In genomic region chr22:28141614-28142013, GRCh38 we compare ENCODE assay signal across 16 cellular contexts.
A peak's percentile ranks its signal among the peaks of the same experiment; 100 is the strongest.
DNase-seq lines count a peak whose midpoint lies in the region; ATAC-seq, FAIRE-seq and TF ChIP-seq lines count a peak whose summit lies in the region.
"Had no signal": no experiment of that assay in that cellular context is flagged by ENCODE, and none has a peak within 500 bp of the region (broad histone marks: within the 10 kb centered on the region; RNA-seq: fewer than 3 reads in every experiment).

No MANE protein-coding gene starts in this region.

- no peak for ATAC-seq in GM18868 (IDR thresholded peaks at IDR 0.05; ENCODE audit: unreplicated experiment)

- H3K4me3 ChIP-seq in AG04450 (ENCODE audit: low read depth, low read length), result no peak overlapping the region; the same call in 1 of the 2 replicates
- H3K4me3 ChIP-seq: testis had no signal

- peaks cover 5% of the 10 kb centered on the region; the same call in 1 of the 2 replicates for H3K9me3 ChIP-seq in AG04450 (ENCODE audit: control insufficient read depth, insufficient read depth, low read length)
- H3K9me3 ChIP-seq: testis had no signal

- no peak for TF ChIP-seq CTCF in AG04450 (IDR thresholded peaks at IDR 0.05; ENCODE audit: low read depth, low read length)

- no peak for FAIRE-seq in frontal cortex (lab: Jason Lieb, UNC)

- DNase-seq in AG04450 (ENCODE audit: low read depth, low spot score), result peak; percentile 45
- DNase-seq in M059J (ENCODE audit: low read depth), result peak; percentile 89
- DNase-seq in dedifferentiated amniotic fluid mesenchymal stem cell (ENCODE audit: extremely low spot score), result peak; percentile 43
- DNase-seq in myocyte (ENCODE audit: low read depth), result peak; percentile 53
- DNase-seq in NCI-H748 treated with DMSO at 0.1 percent for 48 hours (lab: John Stamatoyannopoulos, UW), result no peak
- DNase-seq in T-helper 2 cell, result no peak
- no peak for DNase-seq in frontal cortex (ENCODE audit: low spot score in 2 of 2)
- DNase-seq: activated CD4-positive, alpha-beta memory T cell treated with anti-CD3 and anti-CD28 coated beads for 36 hours; activated naive CD4-positive, alpha-beta T cell; AML-193; cortex of kidney; hypothalamus; NCI-H1694 treated with DMSO at 0.1 percent for 48 hours; NK-92 treated with Interleukin-12 subunit alpha and Interleukin-12 subunit beta, amount 100 ng/mL, for 24 hours; testis had no signal

- H3K27ac ChIP-seq in AG04450 (ENCODE audit: low read depth, low read length), result no peak overlapping the region
- H3K27ac ChIP-seq: testis had no signal

- no peaks in the 10 kb centered on the region for H3K27me3 ChIP-seq in AG04450 (ENCODE audit: control insufficient read depth, insufficient read depth, low read length)
- H3K27me3 ChIP-seq: testis had no signal

- CTCF ChIA-PET in AG04450 (lab: Charles Lee), result interaction anchor here (1.5 kb wide), 1 partner anchor 89 kb away, joined by 4 read pairs; no protein-coding TSS in a partner anchor

- POLR2A ChIA-PET in AG04450 (lab: Yijun Ruan, JAX), result interaction anchor here (1.0 to 1.2 kb wide), 2 partner anchors 25 to 283 kb away, joined by 3 read pairs; no protein-coding TSS in a partner anchor

Comparison
In these comparisons a context has a peak if more than half of its experiments do, and no peak if none do; other contexts are left out.
1. DNase-seq: peak in AG04450 (single experiment), M059J (single experiment), dedifferentiated amniotic fluid mesenchymal stem cell (single experiment) and myocyte (single experiment); none in NCI-H748 treated with DMSO at 0.1 percent for 48 hours (single experiment), T-helper 2 cell (0 of 5) and frontal cortex (0 of 2).